Comparison of ENCODE assay signal across 9 cellular contexts in the genomic region with DNA sequence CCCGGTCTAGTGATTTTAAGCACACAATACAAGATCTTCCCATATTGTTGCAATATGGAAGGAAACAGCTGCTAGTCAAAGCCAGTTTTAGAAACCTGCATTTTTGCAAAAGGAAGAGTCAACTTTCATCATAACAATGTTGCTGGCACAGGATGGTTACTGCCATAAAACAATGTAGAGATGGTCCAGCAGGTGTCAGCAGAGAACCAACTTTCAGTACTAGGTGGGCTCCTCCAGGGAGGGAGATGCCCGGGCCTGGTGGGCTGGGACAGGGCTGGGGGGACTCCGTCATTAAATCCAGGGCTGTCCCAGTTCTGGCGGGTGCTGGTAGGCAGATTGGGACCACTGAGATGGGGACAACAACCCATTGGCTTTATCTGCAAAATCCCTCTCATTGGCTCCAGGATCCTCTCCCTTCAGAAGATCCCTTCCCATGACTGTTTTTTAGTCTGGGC. TPM values are rescaled to one million over a fixed set of nuclear protein-coding genes. Genes with fewer than 3 reads are reported as not detected.
A peak's percentile ranks its signal among the peaks of the same experiment; 100 is the strongest.
DNase-seq lines count a peak whose midpoint lies in the region; ATAC-seq, FAIRE-seq and TF ChIP-seq lines count a peak whose summit lies in the region.
"Had no signal": no experiment of that assay in that cellular context is flagged by ENCODE, and none has a peak within 500 bp of the region (broad histone marks: within the 10 kb centered on the region; RNA-seq: fewer than 3 reads in every experiment).

No MANE protein-coding gene starts in this region.

- WGBS in right lobe of liver (ENCODE audit: insufficient coverage, low coverage, low lambda C conversion rate, missing lambda C conversion rate) = 20% methylated on average over 4 of the region's 4 CpGs

- no peak for TF ChIP-seq POLR2A in right lobe of liver (IDR thresholded peaks at IDR 0.05)

- H3K36me3 ChIP-seq in right lobe of liver = no peaks in the 10 kb centered on the region

- intact Hi-C loops in right lobe of liver (cut with DNase I) = no loop called here

- H3K27ac ChIP-seq in right lobe of liver = peak overlapping the region in 2 of 3 donors; percentile 50 to 72
- H3K27ac ChIP-seq: SK-N-MC had no signal

- no peaks in the 10 kb centered on the region for H3K9me3 ChIP-seq in right lobe of liver

- H3K4me1 ChIP-seq in right lobe of liver = peaks cover 0 to 50% (median 21%) of the 10 kb centered on the region in 4 donors

- FAIRE-seq in D721Med (lab: Jason Lieb, UNC) = no peak

- ATAC-seq in right lobe of liver (peak; percentile 19 to 43 (median 36)), GM19324 (IDR thresholded peaks at IDR 0.05; ENCODE audit: low FRiP score, unreplicated experiment) (no peak)

- peak; percentile 92 for TF ChIP-seq CTCF in D721Med (IDR thresholded peaks at IDR 0.05; ENCODE audit: insufficient read depth, missing control alignments)
- peak; percentile 71 to 75 (median 74) for TF ChIP-seq CTCF in right lobe of liver (IDR thresholded peaks at IDR 0.05)

- H3K27me3 ChIP-seq in right lobe of liver = no peaks in the 10 kb centered on the region

- H3K4me3 ChIP-seq in right lobe of liver = no peak overlapping the region
- H3K4me3 ChIP-seq: SK-N-MC had no signal

- DNase-seq in D721Med (ENCODE audit: insufficient read length, low spot score) (no peak), H4 (ENCODE audit: low spot score) (peak; percentile 48), NCI-H748 treated with DMSO at 0.1 percent for 48 hours (lab: John Stamatoyannopoulos, UW) (peak; percentile 11), cerebellar cortex (ENCODE audit: low spot score) (peak; percentile 18), right lobe of liver (peak in 1 of 3 donors; percentile 35), NCI-H226 (no peak), NCI-H774 (lab: John Stamatoyannopoulos, UW) (no peak)

RNA-seq across cellular contexts. Expression of a gene that starts 5.0 kb away (rescaled TPM):
- 2.6 and 3.0 TPM in 2 replicates for total RNA-seq in H4 (2014; rRNA removed; shearing (Covaris generic))
- total RNA-seq in right lobe of liver = 10 to 100 TPM in 2 of 6 experiments, 1 to 10 TPM in 4; 5.5 to 10.8 (median 6.7) TPM

Comparison
In these comparisons a context has a peak if more than half of its experiments do, and no peak if none do; other contexts are left out.
1. DNase-seq: peak in H4 (single experiment), NCI-H748 treated with DMSO at 0.1 percent for 48 hours (single experiment) and cerebellar cortex (single experiment); none in D721Med (single experiment), NCI-H226 (single experiment) and NCI-H774 (single experiment).